Comparison of ENCODE assay signal across 28 cellular contexts in the genomic region with DNA sequence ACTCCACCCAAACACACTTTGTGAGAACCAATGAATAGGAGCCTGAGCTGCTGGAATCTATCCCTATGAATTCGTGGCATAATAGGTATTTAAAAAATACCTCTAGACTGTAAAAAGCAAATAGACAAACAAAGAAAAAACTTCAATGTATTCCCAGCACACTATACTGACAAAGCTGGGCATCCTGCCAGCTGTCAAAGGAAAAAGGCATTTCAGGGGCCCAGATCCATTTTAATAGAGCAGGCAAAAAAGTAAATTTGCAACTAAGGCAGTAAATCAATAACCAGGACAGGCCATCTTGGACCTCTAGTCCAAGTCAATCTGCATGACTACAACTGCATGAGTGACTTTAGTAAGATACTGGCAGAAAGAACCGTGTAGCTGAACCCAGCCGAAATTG. TPM values are rescaled to one million over a fixed set of nuclear protein-coding genes. Genes with fewer than 3 reads are reported as not detected.
A peak's percentile ranks its signal among the peaks of the same experiment; 100 is the strongest.
DNase-seq lines count a peak whose midpoint lies in the region; TF ChIP-seq lines count a peak whose summit lies in the region.
"Had no signal": no experiment of that assay in that cellular context is flagged by ENCODE, and none has a peak within 500 bp of the region (broad histone marks: within the 10 kb centered on the region; RNA-seq: fewer than 3 reads in every experiment).

No MANE protein-coding gene starts in this region.

- peaks cover 0 to 5% (median 0%) of the 10 kb centered on the region in 5 donors for H3K9me3 Mint-ChIP-seq in CD8-positive, alpha-beta memory T cell
- H3K9me3 Mint-ChIP-seq: activated CD8-positive, alpha-beta T cell treated with anti-CD3 and anti-CD28 coated beads for 36 hours; memory B cell had no signal

- H3K27me3 ChIP-seq in CD8-positive, alpha-beta memory T cell (ENCODE audit: insufficient read depth, low read length, poor library complexity, severe bottlenecking) = no peaks in the 10 kb centered on the region
- H3K27me3 ChIP-seq: breast epithelium, heart right ventricle, upper lobe of left lung had no signal

- DNase-seq in DMS 273 (lab: John Stamatoyannopoulos, UW; ENCODE audit: unreplicated experiment) (peak; percentile 38), DMS 273 treated with DMSO at 0.1 percent for 48 hours (lab: John Stamatoyannopoulos, UW) (no peak), DMS53 treated with DMSO at 0.1 percent for 48 hours (lab: John Stamatoyannopoulos, UW; ENCODE audit: unreplicated experiment) (peak; percentile 52), NCI-H69 (lab: John Stamatoyannopoulos, UW) (peak; percentile 60), mesenteric fat pad (ENCODE audit: low spot score) (peak; percentile 5), SK-N-DZ (ENCODE audit: low spot score) (no peak), GM13976 (ENCODE audit: low spot score) (no peak)
- DNase-seq in CD8-positive, alpha-beta memory T cell = no peak
- DNase-seq: activated CD8-positive, alpha-beta T cell treated with anti-CD3 and anti-CD28 coated beads for 36 hours; activated naive CD4-positive, alpha-beta T cell treated with anti-CD3 and anti-CD28 coated beads, Interleukin-2, amount 50 U/mL, for 16 hours; amygdala; CD4-positive, CD25-positive, alpha-beta regulatory T cell; DMS153; effector CD8-positive, alpha-beta T cell; heart right ventricle; left cardiac atrium; NCI-H1694; NCI-H446 treated with DMSO at 0.1 percent for 48 hours; PC-9; Right ventricle myocardium superior; stimulated activated CD4-positive, alpha-beta T cell treated with anti-CD3 and anti-CD28 coated beads, Interleukin-12 subunit alpha, Interleukin-12 subunit beta, amount 100 ng/mL, for 4 hours; stimulated activated CD4-positive, alpha-beta T cell treated with anti-CD3 and anti-CD28 coated beads, Interleukin-4, amount 100 ng/mL, for 1 hour; substantia nigra; upper lobe of left lung had no signal

- H3K27me3 Mint-ChIP-seq in CD8-positive, alpha-beta memory T cell = peaks cover 0 to 3% of the 10 kb centered on the region in 2 donors
- H3K27me3 Mint-ChIP-seq: activated CD8-positive, alpha-beta T cell treated with anti-CD3 and anti-CD28 coated beads for 36 hours; activated T-helper 17 cell treated with anti-CD3 and anti-CD28 coated beads, Interleukin-2, amount 50 U/mL, for 72 hours; memory B cell had no signal

- no peaks in the 10 kb centered on the region for H3K4me1 Mint-ChIP-seq in CD8-positive, alpha-beta memory T cell
- H3K4me1 Mint-ChIP-seq: activated T-helper 17 cell treated with anti-CD3 and anti-CD28 coated beads, Interleukin-2, amount 50 U/mL, for 72 hours; CD4-positive, CD25-positive, alpha-beta regulatory T cell had no signal

- H3K27ac Mint-ChIP-seq in CD8-positive, alpha-beta memory T cell = no peak overlapping the region
- H3K27ac Mint-ChIP-seq: activated CD8-positive, alpha-beta T cell treated with anti-CD3 and anti-CD28 coated beads for 36 hours; activated T-helper 17 cell treated with anti-CD3 and anti-CD28 coated beads, Interleukin-2, amount 50 U/mL, for 72 hours; CD4-positive, CD25-positive, alpha-beta regulatory T cell; memory B cell had no signal

- H3K4me3 ChIP-seq in CD8-positive, alpha-beta memory T cell (ENCODE audit: low read length) = no peak overlapping the region
- H3K4me3 ChIP-seq: breast epithelium, heart right ventricle, PC-9, upper lobe of left lung had no signal

- no peaks in the 10 kb centered on the region for H3K36me3 Mint-ChIP-seq in CD8-positive, alpha-beta memory T cell

- no peaks in the 10 kb centered on the region for H3K36me3 ChIP-seq in CD8-positive, alpha-beta memory T cell (ENCODE audit: insufficient read depth, low read length)
- H3K36me3 ChIP-seq: breast epithelium, heart right ventricle, upper lobe of left lung had no signal

- H3K4me3 Mint-ChIP-seq in CD8-positive, alpha-beta memory T cell = no peak overlapping the region
- H3K4me3 Mint-ChIP-seq: activated CD8-positive, alpha-beta T cell treated with anti-CD3 and anti-CD28 coated beads for 36 hours; activated T-helper 17 cell treated with anti-CD3 and anti-CD28 coated beads, Interleukin-2, amount 50 U/mL, for 72 hours; CD4-positive, CD25-positive, alpha-beta regulatory T cell; memory B cell had no signal

- H3K27ac ChIP-seq in CD8-positive, alpha-beta memory T cell (ENCODE audit: low read depth, low read length) = no peak overlapping the region
- H3K27ac ChIP-seq: 22Rv1, heart right ventricle, PC-9, upper lobe of left lung had no signal

- POLR2A ChIA-PET in CD8-positive, alpha-beta memory T cell (lab: Charles Lee) = no interaction called here

- CTCF ChIA-PET in CD8-positive, alpha-beta memory T cell (lab: Charles Lee) = no interaction called here

- in situ Hi-C loops in GM13976 (cut with MboI; ENCODE audit: low sequenced_read_pairs, unreplicated experiment) = no loop called here

- no peaks in the 10 kb centered on the region for H3K9me3 ChIP-seq in CD8-positive, alpha-beta memory T cell (ENCODE audit: low read length)
- H3K9me3 ChIP-seq: breast epithelium, upper lobe of left lung had no signal

- no peaks in the 10 kb centered on the region for H3K4me1 ChIP-seq in CD8-positive, alpha-beta memory T cell (ENCODE audit: insufficient read depth, low read length)
- H3K4me1 ChIP-seq: breast epithelium, upper lobe of left lung had no signal

- TF ChIP-seq CTCF in GM13976 (IDR thresholded peaks at IDR 0.05; ENCODE audit: borderline replicate concordance, control extremely low read depth, extremely low read depth, insufficient read depth, missing control alignments) = no peak

RNA-seq across cellular contexts. Expression of a gene that starts 25.6 kb away (rescaled TPM):
- 202 TPM for total RNA-seq in mesenteric fat pad
- polyA plus RNA-seq in SK-N-DZ (2014; cell fraction: cytosol; rRNA removed) = 89.5 and 92.3 TPM in 2 replicates
- polyA plus RNA-seq in SK-N-DZ (2014; cell fraction: nucleus; rRNA removed) = 82.9 and 128 TPM in 2 replicates
- total RNA-seq in CD8-positive, alpha-beta memory T cell = 100 to 1,000 TPM; 329 to 344 TPM
- 28.4 TPM for polyA plus RNA-seq in CD8-positive, alpha-beta memory T cell

Comparison
In these comparisons a context has a peak if more than half of its experiments do, and no peak if none do; other contexts are left out.
1. DNase-seq: peak in DMS 273 (single experiment), DMS53 treated with DMSO at 0.1 percent for 48 hours (single experiment), NCI-H69 (single experiment) and mesenteric fat pad (single experiment); none in DMS 273 treated with DMSO at 0.1 percent for 48 hours (single experiment), SK-N-DZ (single experiment), CD8-positive, alpha-beta memory T cell (0 of 5) and GM13976 (single experiment).